In genomic region chr1:111592389-111593361, GRCh38 we compare ENCODE assay signal across 8 cellular contexts. TPM values are rescaled to one million over a fixed set of nuclear protein-coding genes. Genes with fewer than 3 reads are reported as not detected.
DNase-seq lines count a peak whose midpoint lies in the region; TF ChIP-seq lines count a peak whose summit lies in the region.

No MANE protein-coding gene starts in this region.

- H3K4me3 ChIP-seq in GM12865 (ENCODE audit: low read depth, low read length) (peak overlapping the region; percentile 17), HAP-1 (no peak overlapping the region), Loucy (ENCODE audit: low read length, poor library complexity, severe bottlenecking) (peak overlapping the region; percentile 67), duodenal mucosa (ENCODE audit: low read depth in 1 of 2, low read length in 2 of 2) (peak overlapping the region; percentile 15 to 44)

- peak overlapping the region; percentile 75 for H2AFZ ChIP-seq in Loucy (ENCODE audit: low read length)

- H3K4me1 ChIP-seq in HAP-1 = peaks cover 2% of the 10 kb centered on the region; the same call in 1 of the 2 replicates
- peaks cover 47% of the 10 kb centered on the region for H3K4me1 ChIP-seq in Loucy (ENCODE audit: insufficient read depth, low read length, poor library complexity, severe bottlenecking)
- peaks cover 30 to 43% of the 10 kb centered on the region in 2 donors for H3K4me1 ChIP-seq in duodenal mucosa (ENCODE audit: control insufficient read depth in 1 of 2, insufficient read depth in 2 of 2, low read length in 2 of 2)

- no peaks in the 10 kb centered on the region for H4K20me1 ChIP-seq in Loucy (ENCODE audit: insufficient read depth, low read length, poor library complexity, severe bottlenecking)

- H3K79me2 ChIP-seq in Loucy (ENCODE audit: insufficient read depth, low read length) = no peaks in the 10 kb centered on the region

- TF ChIP-seq CTCF in GM12865 (IDR thresholded peaks at IDR 0.05; ENCODE audit: insufficient read depth, low read depth, low read length, missing control alignments) (no peak), Loucy (conservative IDR thresholded peaks at IDR 0.05; ENCODE audit: low read length) (no peak)

- H3K9ac ChIP-seq in Loucy (ENCODE audit: low read depth, low read length, poor library complexity, severe bottlenecking) = peak overlapping the region; percentile 68
- no peak overlapping the region for H3K9ac ChIP-seq in duodenal mucosa (ENCODE audit: low read depth in 1 of 2, low read length in 2 of 2)

- no peaks in the 10 kb centered on the region for H3F3A ChIP-seq in Loucy (ENCODE audit: low read depth)

- H3K9me2 ChIP-seq in Loucy (replicated peaks; ENCODE audit: low read depth, low read length) = no peaks in the 10 kb centered on the region

- DNase-seq in GM12865 (ENCODE audit: low read depth) (peak; percentile 96), HAP-1 (ENCODE audit: low spot score in 2 of 2) (peak; percentile 17 to 65), mesenteric fat pad (ENCODE audit: low spot score) (peak; percentile 92), ecto neural progenitor cell (ENCODE audit: low spot score) (no peak)
- DNase-seq in activated CD4-positive, alpha-beta T cell treated with anti-CD3 and anti-CD28 coated beads, Interleukin-2, amount 50 U/mL, for 4 hours = peak; percentile 99
- peak; percentile 95 to 97 for DNase-seq in stimulated activated CD8-positive, alpha-beta memory T cell treated with anti-CD3 and anti-CD28 coated beads, Interleukin-15, amount 100 ng/mL, for 4 hours (ENCODE audit: low read depth in 2 of 2)

- peak overlapping the region; percentile 51 for H3K27ac ChIP-seq in duodenal mucosa (ENCODE audit: low read depth, low read length)

- H3K9me3 ChIP-seq in HAP-1 = no peaks in the 10 kb centered on the region
- no peaks in the 10 kb centered on the region for H3K9me3 ChIP-seq in Loucy (ENCODE audit: insufficient read depth, low read depth, low read length)
- H3K9me3 ChIP-seq in duodenal mucosa (ENCODE audit: control insufficient read depth in 1 of 2, low read length in 2 of 2) = no peaks in the 10 kb centered on the region

- in situ Hi-C loops in HAP-1 (cut with MboI; ENCODE audit: low sequenced_read_pairs) = no loop called here

- H3K27me3 ChIP-seq in HAP-1 (ENCODE audit: low read depth) = no peaks in the 10 kb centered on the region
- H3K27me3 ChIP-seq in Loucy (ENCODE audit: insufficient read depth, low read length, poor library complexity, severe bottlenecking) = no peaks in the 10 kb centered on the region
- H3K27me3 ChIP-seq in duodenal mucosa (ENCODE audit: control insufficient read depth in 1 of 2, insufficient read depth in 2 of 2, low read length in 2 of 2) = no peaks in the 10 kb centered on the region

- H3K36me3 ChIP-seq in HAP-1 (replicated peaks) = no peaks in the 10 kb centered on the region
- H3K36me3 ChIP-seq in Loucy (ENCODE audit: insufficient read depth, low read length) = no peaks in the 10 kb centered on the region
- no peaks in the 10 kb centered on the region for H3K36me3 ChIP-seq in duodenal mucosa (ENCODE audit: control insufficient read depth in 1 of 2, insufficient read depth in 2 of 2, low read length in 2 of 2)

- peak overlapping the region; percentile 83 for H3K4me2 ChIP-seq in Loucy (ENCODE audit: low read depth, low read length, poor library complexity, severe bottlenecking)

RNA-seq across cellular contexts. Expression of gene RAP1A, which starts 26.9 kb away (rescaled TPM):
- 105 TPM for total RNA-seq in mesenteric fat pad
